Comparison of ENCODE assay signal across 9 cellular contexts in the genomic region with DNA sequence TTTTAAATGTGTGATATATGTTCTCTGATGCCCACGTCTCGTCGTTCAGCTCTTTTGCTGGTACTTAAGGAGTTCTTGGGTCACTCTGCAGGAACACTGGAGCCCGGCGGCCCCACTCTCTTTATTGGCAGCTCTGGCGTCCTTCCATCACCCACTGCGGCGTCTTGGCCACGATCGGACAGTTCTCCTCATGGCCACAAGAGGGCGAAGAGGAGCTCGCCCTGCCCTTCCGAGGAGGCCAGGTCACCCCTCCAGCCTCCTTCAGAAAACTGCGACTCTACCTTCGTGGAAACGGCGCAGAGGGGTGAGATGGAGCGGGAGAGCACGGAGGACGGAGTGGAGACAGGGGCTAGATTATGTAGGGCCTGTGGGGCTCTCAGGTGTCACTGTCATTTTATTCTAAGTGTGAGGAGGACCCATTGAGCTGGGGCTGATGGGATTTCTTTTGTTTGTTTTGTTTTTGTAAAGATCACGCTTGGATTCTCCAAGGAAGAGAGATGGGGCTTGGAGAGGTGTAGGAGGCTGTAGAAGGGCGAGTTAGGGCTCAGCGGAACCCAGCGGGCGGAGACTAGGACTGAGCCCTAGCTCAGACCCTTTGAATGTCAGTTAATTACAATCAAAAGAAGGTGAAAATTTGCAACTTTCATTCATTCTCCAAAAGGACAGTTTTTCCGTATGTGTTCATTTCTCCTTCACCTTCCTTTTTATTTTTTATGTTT. TPM values are rescaled to one million over a fixed set of nuclear protein-coding genes. Genes with fewer than 3 reads are reported as not detected.
DNase-seq lines count a peak whose midpoint lies in the region; ATAC-seq and TF ChIP-seq lines count a peak whose summit lies in the region.
"Had no signal": no experiment of that assay in that cellular context is flagged by ENCODE, and none has a peak within 500 bp of the region (broad histone marks: within the 10 kb centered on the region; RNA-seq: fewer than 3 reads in every experiment).

No MANE protein-coding gene starts in this region.

- POLR2A ChIA-PET in activated CD8-positive, alpha-beta T cell treated with anti-CD3 and anti-CD28 coated beads, Interleukin-2, amount 10 ng/mL, durations not matched to agents 7 days and 5 days (lab: Charles Lee): no interaction called here

- TF ChIP-seq CTCF in lower lobe of right lung (IDR thresholded peaks at IDR 0.05): peak; percentile 35

- peaks cover 6% of the 10 kb centered on the region for H3K9me3 Mint-ChIP-seq in activated CD8-positive, alpha-beta T cell treated with anti-CD3 and anti-CD28 coated beads, Interleukin-2, amount 10 ng/mL, durations not matched to agents 7 days and 5 days (ENCODE audit: insufficient read depth)

- H3K9ac ChIP-seq in ES-I3 (ENCODE audit: low read depth, low read length): peak overlapping the region; percentile 49; the same call in 1 of the 2 replicates

- no peak overlapping the region for H3K27ac Mint-ChIP-seq in activated CD8-positive, alpha-beta T cell treated with anti-CD3 and anti-CD28 coated beads, Interleukin-2, amount 10 ng/mL, durations not matched to agents 7 days and 5 days
- H3K27ac Mint-ChIP-seq: activated naive CD8-positive, alpha-beta T cell treated with anti-CD3 and anti-CD28 coated beads, Interleukin-2, amount 10 ng/mL, durations not matched to agents 7 days and 5 days had no signal

- H3K4me3 Mint-ChIP-seq in activated CD8-positive, alpha-beta T cell treated with anti-CD3 and anti-CD28 coated beads, Interleukin-2, amount 10 ng/mL, durations not matched to agents 7 days and 5 days: no peak overlapping the region
- H3K4me3 Mint-ChIP-seq: activated naive CD8-positive, alpha-beta T cell treated with anti-CD3 and anti-CD28 coated beads, Interleukin-2, amount 10 ng/mL, durations not matched to agents 7 days and 5 days had no signal

- H3K27me3 ChIP-seq in lower lobe of right lung (ENCODE audit: low read depth): no peaks in the 10 kb centered on the region

- CTCF ChIA-PET in activated CD8-positive, alpha-beta T cell treated with anti-CD3 and anti-CD28 coated beads, Interleukin-2, amount 10 ng/mL, durations not matched to agents 7 days and 5 days (lab: Charles Lee): interaction anchor here (0.8 to 1.1 kb wide), 3 partner anchors 9 to 258 kb away, joined by 3 read pairs; no protein-coding TSS in a partner anchor

- DNase-seq in HK-2 (ENCODE audit: unreplicated experiment) (peak; percentile 2), lower lobe of right lung (no peak), T-helper 9 cell (no peak)
- DNase-seq in activated CD8-positive, alpha-beta T cell treated with anti-CD3 and anti-CD28 coated beads, Interleukin-2, amount 10 ng/mL, durations not matched to agents 7 days and 5 days: peak; percentile 21
- no peak for DNase-seq in stimulated activated naive CD4-positive, alpha-beta T cell treated with Interleukin-2 at 50 U/mL for 16 hours (lab: John Stamatoyannopoulos, UW)
- no peak for DNase-seq in central memory CD4-positive, alpha-beta T cell
- DNase-seq: activated naive CD8-positive, alpha-beta T cell treated with anti-CD3 and anti-CD28 coated beads, Interleukin-2, amount 10 ng/mL, durations not matched to agents 7 days and 5 days; midbrain had no signal

- no peaks in the 10 kb centered on the region for H3K27me3 Mint-ChIP-seq in activated CD8-positive, alpha-beta T cell treated with anti-CD3 and anti-CD28 coated beads, Interleukin-2, amount 10 ng/mL, durations not matched to agents 7 days and 5 days (ENCODE audit: low read depth)

- no peak overlapping the region for H3K4me3 ChIP-seq in lower lobe of right lung

- H3K4me1 ChIP-seq in ES-I3 (ENCODE audit: insufficient read depth, low read length): no peaks in the 10 kb centered on the region
- H3K4me1 ChIP-seq in lower lobe of right lung: no peaks in the 10 kb centered on the region

- H3K27ac ChIP-seq in lower lobe of right lung: no peak overlapping the region

- no peaks in the 10 kb centered on the region for H3K36me3 Mint-ChIP-seq in activated CD8-positive, alpha-beta T cell treated with anti-CD3 and anti-CD28 coated beads, Interleukin-2, amount 10 ng/mL, durations not matched to agents 7 days and 5 days (ENCODE audit: low read depth)
- H3K36me3 Mint-ChIP-seq: activated naive CD8-positive, alpha-beta T cell treated with anti-CD3 and anti-CD28 coated beads, Interleukin-2, amount 10 ng/mL, durations not matched to agents 7 days and 5 days had no signal

- intact Hi-C loops in lower lobe of right lung (cut with DNase I): no loop called here

- no peak for ATAC-seq in activated CD8-positive, alpha-beta T cell treated with anti-CD3 and anti-CD28 coated beads, Interleukin-2, amount 10 ng/mL, durations not matched to agents 7 days and 5 days
- ATAC-seq in lower lobe of right lung: no peak

- H3K9me3 ChIP-seq in ES-I3 (ENCODE audit: control insufficient read depth, insufficient read depth, low read length) (no peaks in the 10 kb centered on the region), lower lobe of right lung (no peaks in the 10 kb centered on the region)

- no peaks in the 10 kb centered on the region for H3K4me1 Mint-ChIP-seq in activated CD8-positive, alpha-beta T cell treated with anti-CD3 and anti-CD28 coated beads, Interleukin-2, amount 10 ng/mL, durations not matched to agents 7 days and 5 days (ENCODE audit: low read depth)
- H3K4me1 Mint-ChIP-seq: activated naive CD8-positive, alpha-beta T cell treated with anti-CD3 and anti-CD28 coated beads, Interleukin-2, amount 10 ng/mL, durations not matched to agents 7 days and 5 days had no signal

- H3K36me3 ChIP-seq in ES-I3 (ENCODE audit: insufficient read depth, low read length) (no peaks in the 10 kb centered on the region), lower lobe of right lung (no peaks in the 10 kb centered on the region)

RNA-seq across cellular contexts. Expression of gene GABRA5, which starts 28.0 kb away (rescaled TPM):
- total RNA-seq in activated CD8-positive, alpha-beta T cell treated with anti-CD3 and anti-CD28 coated beads, Interleukin-2, amount 10 ng/mL, durations not matched to agents 7 days and 5 days: not detected
- not detected for total RNA-seq in lower lobe of right lung
- total RNA-seq: activated naive CD8-positive, alpha-beta T cell treated with anti-CD3 and anti-CD28 coated beads, Interleukin-2, amount 10 ng/mL, durations not matched to agents 7 days and 5 days had no signal

Comparison
In these comparisons a context has a peak if more than half of its experiments do, and no peak if none do; other contexts are left out.
1. DNase-seq: peak in HK-2 (single experiment) and activated CD8-positive, alpha-beta T cell treated with anti-CD3 and anti-CD28 coated beads, Interleukin-2, amount 10 ng/mL, durations not matched to agents 7 days and 5 days (single experiment); none in lower lobe of right lung (single experiment), stimulated activated naive CD4-positive, alpha-beta T cell treated with Interleukin-2 at 50 U/mL for 16 hours (single experiment), central memory CD4-positive, alpha-beta T cell (single experiment) and T-helper 9 cell (single experiment).